Comparison of ENCODE assay signal across 8 cellular contexts in the genomic region with DNA sequence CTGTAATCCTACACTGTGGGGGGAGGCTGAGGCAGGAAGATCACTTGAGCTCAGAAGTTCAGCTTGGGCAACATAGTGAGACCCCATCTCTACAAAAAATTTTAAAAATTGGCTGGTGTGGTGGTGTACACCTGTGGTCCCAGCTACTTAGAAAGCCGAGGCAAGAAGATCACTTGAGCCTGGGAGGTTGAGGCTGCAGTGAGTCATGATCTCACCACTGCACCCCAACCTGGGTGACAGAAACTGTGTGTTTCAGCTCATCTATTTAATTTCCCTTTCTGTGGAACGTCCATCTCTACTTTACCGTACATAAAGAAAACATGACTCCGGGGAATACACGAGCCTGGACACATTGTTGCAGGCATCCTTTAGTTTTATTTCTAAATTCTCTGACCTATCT.
"Had no signal": no experiment of that assay in that cellular context is flagged by ENCODE, and none has a peak within 500 bp of the region (broad histone marks: within the 10 kb centered on the region; RNA-seq: fewer than 3 reads in every experiment).

No MANE protein-coding gene starts in this region.

- H3K4me3 ChIP-seq: GM12878 had no signal

- DNase-seq: GDM1, GF-D8 had no signal

- ATAC-seq: GM12878 had no signal

- FAIRE-seq: G401.6, GM12878, GM12891, GM12892, GM18507, GM19239 had no signal
